19 cellular contexts compared by ENCODE assay signal in the genomic region with DNA sequence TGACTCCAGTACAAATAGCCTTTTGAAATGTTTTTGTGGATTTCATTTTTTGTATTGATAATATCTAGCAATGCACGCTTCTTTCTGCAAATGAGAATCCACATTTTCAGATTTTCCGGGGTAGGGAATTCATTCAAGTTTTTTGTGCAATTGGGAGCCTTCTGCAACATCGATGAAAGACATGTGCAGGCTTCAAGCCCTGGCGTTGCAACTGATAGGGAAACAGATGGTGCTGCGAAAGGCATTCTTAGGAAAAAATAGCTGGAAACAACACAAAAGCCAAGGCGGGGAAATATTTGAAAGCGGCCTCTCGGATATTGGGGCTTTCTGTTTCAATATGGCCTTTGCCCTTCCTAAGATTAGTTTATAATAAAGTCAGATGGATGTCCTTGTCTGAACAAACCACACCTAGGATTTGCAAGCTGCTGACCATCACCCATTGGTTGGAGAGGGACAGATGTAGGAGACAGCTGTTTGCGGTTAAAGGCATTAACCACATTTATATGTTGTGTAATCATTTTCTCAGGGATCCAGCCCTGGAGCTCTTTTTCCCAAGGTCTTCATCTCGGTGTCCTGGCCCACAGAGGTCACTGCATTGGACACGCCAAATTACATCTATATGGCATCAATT.
DNase-seq lines count a peak whose midpoint lies in the region; ATAC-seq and TF ChIP-seq lines count a peak whose summit lies in the region.
"Had no signal": no experiment of that assay in that cellular context is flagged by ENCODE, and none has a peak within 500 bp of the region (broad histone marks: within the 10 kb centered on the region; RNA-seq: fewer than 3 reads in every experiment).

No MANE protein-coding gene starts in this region.

- H3K4me1 ChIP-seq in BE2C, result no peaks in the 10 kb centered on the region
- H3K4me1 ChIP-seq: right lobe of liver, SJSA1 had no signal

- no peaks in the 10 kb centered on the region for H3K36me3 ChIP-seq in BE2C
- H3K36me3 ChIP-seq: right lobe of liver, SJSA1 had no signal

- H3K4me3 ChIP-seq in foreskin fibroblast (ENCODE audit: low read depth in 1 of 2, low read length in 2 of 2), result no peak overlapping the region
- H3K4me3 ChIP-seq in BE2C (ENCODE audit: low read depth, low read length), result no peak overlapping the region
- H3K4me3 ChIP-seq: right lobe of liver, SJSA1 had no signal

- no peak for TF ChIP-seq CTCF in foreskin fibroblast (IDR thresholded peaks at IDR 0.05; ENCODE audit: low read depth, low read length)
- no peak for TF ChIP-seq CTCF in BE2C (IDR thresholded peaks at IDR 0.05; ENCODE audit: low read depth, low read length)

- no peaks in the 10 kb centered on the region for H3K9me3 ChIP-seq in BE2C
- H3K9me3 ChIP-seq: right lobe of liver, SJSA1 had no signal

- no peaks in the 10 kb centered on the region for H3K27me3 ChIP-seq in BE2C
- H3K27me3 ChIP-seq: right lobe of liver, SJSA1 had no signal

- DNase-seq in AG08395 (ENCODE audit: low spot score), result peak; percentile 32
- DNase-seq in GM03348 (ENCODE audit: low spot score), result peak; percentile 30
- DNase-seq in NCI-H446 (lab: John Stamatoyannopoulos, UW), result peak; percentile 6 to 52
- DNase-seq in foreskin fibroblast, result peak; percentile 60 to 82
- no peak for DNase-seq in activated CD8-positive, alpha-beta memory T cell treated with anti-CD3 and anti-CD28 coated beads for 24 hours
- no peak for DNase-seq in BE2C
- DNase-seq in HT-29 (ENCODE audit: low spot score), result no peak
- DNase-seq: activated CD4-positive, alpha-beta T cell treated with anti-CD3 and anti-CD28 coated beads for 1 hour; activated CD8-positive, alpha-beta memory T cell treated with anti-CD3 and anti-CD28 coated beads, Interleukin-2, amount 50 U/mL, for 48 hours; activated naive CD4-positive, alpha-beta T cell; hypothalamus; left cardiac atrium; NCI-H1092; occipital lobe; right lobe of liver; stimulated activated CD4-positive, alpha-beta T cell treated with anti-CD3 and anti-CD28 coated beads, Interleukin-2, amount 100 ng/mL, for 48 hours; T1000 had no signal

- no peak for ATAC-seq in HG02973 (IDR thresholded peaks at IDR 0.05; ENCODE audit: unreplicated experiment)
- ATAC-seq: right lobe of liver had no signal

Comparison
In these comparisons a context has a peak if more than half of its experiments do, and no peak if none do; other contexts are left out.
1. DNase-seq: peak in AG08395 (single experiment), GM03348 (single experiment), NCI-H446 (2 of 2) and foreskin fibroblast (2 of 2); none in activated CD8-positive, alpha-beta memory T cell treated with anti-CD3 and anti-CD28 coated beads for 24 hours (single experiment), BE2C (single experiment) and HT-29 (single experiment).